Comparison of ENCODE assay signal across 8 cellular contexts in the genomic region with DNA sequence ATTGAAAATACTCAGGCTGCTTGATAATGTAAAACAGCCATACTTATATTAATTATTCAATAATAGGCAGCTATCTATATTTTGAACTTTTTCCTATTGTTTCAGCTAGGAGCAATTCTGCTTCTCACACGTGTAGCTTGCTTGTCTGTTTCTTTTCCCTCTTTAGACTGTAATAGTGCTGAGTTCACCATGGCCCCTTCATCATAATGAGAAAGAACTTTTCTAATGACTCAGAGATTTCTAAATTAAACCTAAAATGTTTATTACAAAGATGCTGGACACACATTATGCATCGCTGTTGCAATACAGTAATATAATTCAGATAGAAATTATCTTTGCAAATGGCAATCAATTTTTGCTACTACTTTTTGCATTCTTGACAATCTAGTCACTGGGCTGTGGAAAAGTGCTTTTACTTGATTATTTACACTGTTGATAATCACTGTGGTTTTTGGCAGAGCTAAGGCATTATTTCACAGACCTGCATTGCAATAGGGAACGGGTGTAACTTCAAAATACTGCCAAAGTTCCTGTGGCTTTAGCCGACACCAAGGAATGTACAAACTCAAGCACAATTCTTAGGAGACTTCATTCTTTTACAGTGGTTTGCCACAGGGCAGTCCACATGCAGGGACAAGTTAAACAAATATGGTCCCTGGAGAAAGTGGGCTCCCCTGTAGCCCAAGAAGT.
DNase-seq lines count a peak whose midpoint lies in the region; ATAC-seq and TF ChIP-seq lines count a peak whose summit lies in the region.

No MANE protein-coding gene starts in this region.

- H3K27ac ChIP-seq in HCT116 (ENCODE audit: low read depth, low read length) (peak overlapping the region; percentile 53; the same call in 1 of the 2 replicates), stomach (peak overlapping the region; percentile 76 to 91 (median 82))

- POLR2A ChIA-PET in HCT116 (lab: Charles Lee), result no interaction called here

- no peak for TF ChIP-seq EP300 in stomach (IDR thresholded peaks at IDR 0.05)

- H3K4me3 ChIP-seq in HCT116 (replicated peaks in 1 of 2; ENCODE audit: low read depth in 1 of 2, low read length in 2 of 2) (peak overlapping the region in 1 of 2 experiments; percentile 15; a peak in 1 of 4 replicates), stomach (no peak overlapping the region)

- BruUV-seq in HCT116 (replicated peaks; lab: Mats Ljungman, UMichigan), result no TSS peak

- no peaks in the 10 kb centered on the region for H3K9me2 ChIP-seq in HCT116 (ENCODE audit: insufficient read depth)

- TF ChIP-seq CTCF in HCT116 (IDR thresholded peaks at IDR 0.05 in 2 of 3, conservative IDR thresholded peaks at IDR 0.05 in 1 of 3; ENCODE audit: borderline replicate concordance in 1 of 3, insufficient read depth in 1 of 3, low read depth in 2 of 3, low read length in 2 of 3) (no peak), stomach (IDR thresholded peaks at IDR 0.05) (no peak)

- H3K27me3 ChIP-seq in HCT116 (ENCODE audit: insufficient read depth, low read length) (no peaks in the 10 kb centered on the region), stomach (no peaks in the 10 kb centered on the region)

- RAD21 ChIA-PET in HCT116 (lab: Charles Lee; ENCODE audit: low non-redundant PET in 1 of 2, low total read pairs in 2 of 2, uncharacterized antibody in 2 of 2, unreplicated experiment in 2 of 2), result no interaction called here

- TF ChIP-seq POLR2A in HCT116 (IDR thresholded peaks at IDR 0.05; ENCODE audit: borderline replicate concordance, extremely low read depth, insufficient read depth, insufficient read length) (no peak), stomach (IDR thresholded peaks at IDR 0.05) (no peak)

- peak overlapping the region; percentile 87 for H2AFZ ChIP-seq in HCT116 (ENCODE audit: low read depth, low read length, poor library complexity, severe bottlenecking)

- no peaks in the 10 kb centered on the region for H3K36me3 ChIP-seq in HCT116 (ENCODE audit: control insufficient read depth in 1 of 2, insufficient read depth in 2 of 2, low read length in 2 of 2)
- no peaks in the 10 kb centered on the region for H3K36me3 ChIP-seq in stomach

- H3K9me3 ChIP-seq in HCT116 (ENCODE audit: control insufficient read depth in 1 of 2, insufficient read depth in 1 of 2, low read depth in 1 of 2, low read length in 2 of 2) (no peaks in the 10 kb centered on the region), stomach (no peaks in the 10 kb centered on the region)

- H4K20me1 ChIP-seq in HCT116 (ENCODE audit: insufficient read depth), result no peaks in the 10 kb centered on the region

- peaks cover 21% of the 10 kb centered on the region in 2 experiments for H3K4me1 ChIP-seq in HCT116 (ENCODE audit: control insufficient read depth in 1 of 2, insufficient read depth in 2 of 2, low read length in 2 of 2)
- H3K4me1 ChIP-seq in stomach, result peaks cover 21 to 62% (median 41%) of the 10 kb centered on the region in 4 donors

- peak; percentile 29; the same call in 1 of the 2 replicates for TF ChIP-seq RAD21 in HCT116 (IDR thresholded peaks at IDR 0.05; ENCODE audit: low read depth)

- no peak overlapping the region for H3K9ac ChIP-seq in HCT116 (ENCODE audit: low read length)

- peak overlapping the region; percentile 60 for H3K4me2 ChIP-seq in HCT116 (ENCODE audit: low read length)

- no peaks in the 10 kb centered on the region for H3K79me2 ChIP-seq in HCT116 (ENCODE audit: insufficient read depth, low read length)

- peak; percentile 56 for DNase-seq in HCT116 (ENCODE audit: low read depth, low spot score)
- DNase-seq in amniotic stem cell (lab: John Stamatoyannopoulos, UW), result peak; percentile 93
- peak; percentile 63 for DNase-seq in hepatic stellate cell (ENCODE audit: low spot score)
- DNase-seq in stomach, result peak; percentile 46
- no peak for DNase-seq in NCI-H1105 (lab: John Stamatoyannopoulos, UW)
- DNase-seq in DMS53 treated with DMSO at 0.1 percent for 48 hours (lab: John Stamatoyannopoulos, UW; ENCODE audit: unreplicated experiment), result no peak
- DNase-seq in D341Med (ENCODE audit: low spot score), result no peak

- CTCF ChIA-PET in HCT116 (lab: Charles Lee), result no interaction called here

- intact Hi-C loops in HCT116 (cut with micrococcal nuclease) (loop anchor here (2.0 kb wide), 1 partner anchor 118 kb away; no protein-coding TSS in a partner anchor), stomach (cut with DNase I; ENCODE audit: low total_unique reads) (no loop called here)

- peak; percentile 81 for ATAC-seq in HCT116
- no peak for ATAC-seq in HG03469 (IDR thresholded peaks at IDR 0.05; ENCODE audit: unreplicated experiment)

- WGBS in stomach, 5 donors, result 13 to 22% (median 16%) methylated on average over 4 of the region's 4 CpGs

TF ChIP-seq in HCT116, 20 proteins besides CTCF, POLR2A, EP300 and RAD21:
- TF ChIP-seq JUND (IDR thresholded peaks at IDR 0.05), result peak; percentile 35
- TF ChIP-seq FOSL1 (IDR thresholded peaks at IDR 0.05; ENCODE audit: low read depth), result peak; percentile 44
- no peak for TF ChIP-seq TCF7L2 (IDR thresholded peaks at IDR 0.05; ENCODE audit: borderline replicate concordance, extremely low read depth, insufficient read depth, insufficient read length)
- TF ChIP-seq, protein P1, sequence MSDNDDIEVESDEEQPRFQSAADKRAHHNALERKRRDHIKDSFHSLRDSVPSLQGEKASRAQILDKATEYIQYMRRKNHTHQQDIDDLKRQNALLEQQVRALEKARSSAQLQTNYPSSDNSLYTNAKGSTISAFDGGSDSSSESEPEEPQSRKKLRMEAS (IDR thresholded peaks at IDR 0.05), result peak; percentile 43; the same call in 1 of the 2 replicates
- peak; percentile 72 for TF ChIP-seq CEBPB (IDR thresholded peaks at IDR 0.05; ENCODE audit: low read depth)
- TF ChIP-seq EZH2 (IDR thresholded peaks at IDR 0.05), result no peak
- TF ChIP-seq ZBTB33 (IDR thresholded peaks at IDR 0.05; ENCODE audit: extremely low read depth, insufficient replicate concordance, low read length), result no peak
- no peak for TF ChIP-seq EGR1 (IDR thresholded peaks at IDR 0.05; ENCODE audit: low read depth)
- 0 out of 2 replicates have a peak, but pooled peaks have one; percentile 28 for TF ChIP-seq ATF3 (IDR thresholded peaks at IDR 0.05)
- peak; percentile 62 for TF ChIP-seq SP1 (IDR thresholded peaks at IDR 0.05; ENCODE audit: low read depth)
- TF ChIP-seq CBX3 (IDR thresholded peaks at IDR 0.05; ENCODE audit: low read depth), result peak; percentile 72

Comparison
In these comparisons a context has a peak if more than half of its experiments do, and no peak if none do; other contexts are left out.
1. DNase-seq: peak in HCT116 (single experiment), amniotic stem cell (single experiment), hepatic stellate cell (single experiment) and stomach (single experiment); none in NCI-H1105 (single experiment), DMS53 treated with DMSO at 0.1 percent for 48 hours (single experiment) and D341Med (single experiment).